ENCODE assay signal across 8 cellular contexts in the genomic region with DNA sequence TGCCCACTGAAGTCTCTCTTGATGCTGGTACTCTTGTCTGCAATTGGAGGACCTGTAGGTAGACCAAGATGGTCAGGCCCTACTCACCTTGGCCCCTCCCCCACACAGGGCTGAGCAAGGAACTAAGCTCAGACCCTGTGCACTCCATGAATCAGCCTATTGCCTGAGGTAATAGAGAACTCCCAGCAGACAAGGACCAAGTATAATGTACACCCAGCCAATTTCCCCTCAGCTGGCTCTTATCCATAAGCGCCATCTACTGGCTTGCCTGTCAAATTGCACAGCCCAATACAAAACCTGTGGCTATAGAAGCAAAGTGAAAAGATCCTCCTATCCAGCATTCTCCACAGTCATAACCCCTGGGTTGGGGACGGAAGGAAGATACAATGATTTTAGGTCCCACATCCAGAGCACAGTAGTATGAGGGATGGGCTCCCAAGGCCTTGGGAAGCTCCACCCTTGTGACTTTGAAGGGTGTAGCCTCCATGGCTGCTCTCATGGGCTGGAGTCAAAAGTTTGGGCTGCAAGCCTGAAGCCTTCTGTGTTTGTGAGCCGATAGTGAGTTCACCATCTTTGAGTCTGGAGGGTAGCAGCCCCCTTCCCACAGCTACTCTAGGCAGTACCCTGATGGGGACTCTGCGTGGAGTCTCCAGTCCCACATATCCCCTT. TPM values are rescaled to one million over a fixed set of nuclear protein-coding genes. Genes with fewer than 3 reads are reported as not detected.
A peak's percentile ranks its signal among the peaks of the same experiment; 100 is the strongest.
DNase-seq lines count a peak whose midpoint lies in the region; ATAC-seq, FAIRE-seq and TF ChIP-seq lines count a peak whose summit lies in the region.

No MANE protein-coding gene starts in this region.

- H3F3A ChIP-seq in DOHH2 (ENCODE audit: control insufficient read depth, insufficient read depth) = no peaks in the 10 kb centered on the region

- no peak overlapping the region for H3K27ac Mint-ChIP-seq in activated CD8-positive, alpha-beta memory T cell treated with anti-CD3 and anti-CD28 coated beads, Interleukin-2, amount 10 ng/mL, durations not matched to agents 7 days and 5 days

- H3K4me3 ChIP-seq in DOHH2 (ENCODE audit: low read length) (no peak overlapping the region), pancreas (no peak overlapping the region)

- DNase-seq in NCI-H774 (lab: John Stamatoyannopoulos, UW) = peak; percentile 45
- peak; percentile 52 for DNase-seq in activated CD8-positive, alpha-beta memory T cell treated with anti-CD3 and anti-CD28 coated beads, Interleukin-2, amount 10 ng/mL, durations not matched to agents 7 days and 5 days
- DNase-seq in fibroblast of the conjunctiva (ENCODE audit: low read depth) = peak; percentile 40
- peak in 4 of 6 donors; percentile 52 to 74 (median 59) for DNase-seq in pancreas
- DNase-seq in NCI-H187 treated with DMSO at 0.1 percent for 48 hours (lab: John Stamatoyannopoulos, UW) = no peak

- no peaks in the 10 kb centered on the region for H3K27me3 ChIP-seq in DOHH2 (ENCODE audit: control insufficient read depth, low read length)
- no peaks in the 10 kb centered on the region for H3K27me3 ChIP-seq in pancreas

- H3K4me1 ChIP-seq in DOHH2 (ENCODE audit: control insufficient read depth, low read length) (no peaks in the 10 kb centered on the region), pancreas (peaks cover 0 to 8% (median 5%) of the 10 kb centered on the region in 3 donors)

- WGBS in pancreas, 2 donors = 42 to 46% methylated on average over 4 of the region's 4 CpGs

- FAIRE-seq in pancreas (lab: Jason Lieb, UNC) = no peak

- H3K4me1 Mint-ChIP-seq in activated CD8-positive, alpha-beta memory T cell treated with anti-CD3 and anti-CD28 coated beads, Interleukin-2, amount 10 ng/mL, durations not matched to agents 7 days and 5 days = peaks cover 3% of the 10 kb centered on the region

- H3K4me2 ChIP-seq in DOHH2 (ENCODE audit: low read length) = no peak overlapping the region

- H3K27ac ChIP-seq in DOHH2 (ENCODE audit: low read depth, low read length) = no peak overlapping the region
- H3K27ac ChIP-seq in pancreas = no peak overlapping the region

- H3K9me3 ChIP-seq in DOHH2 (ENCODE audit: control insufficient read depth, insufficient read depth, low read length) (no peaks in the 10 kb centered on the region), pancreas (no peaks in the 10 kb centered on the region)

- no peaks in the 10 kb centered on the region for H3K36me3 ChIP-seq in DOHH2 (ENCODE audit: control insufficient read depth, low read length)
- no peaks in the 10 kb centered on the region for H3K36me3 ChIP-seq in pancreas

- H3K27me3 Mint-ChIP-seq in activated CD8-positive, alpha-beta memory T cell treated with anti-CD3 and anti-CD28 coated beads, Interleukin-2, amount 10 ng/mL, durations not matched to agents 7 days and 5 days = peaks cover 12% of the 10 kb centered on the region

- H3K9me3 Mint-ChIP-seq in activated CD8-positive, alpha-beta memory T cell treated with anti-CD3 and anti-CD28 coated beads, Interleukin-2, amount 10 ng/mL, durations not matched to agents 7 days and 5 days (ENCODE audit: low read depth) = no peaks in the 10 kb centered on the region

- no peak overlapping the region for H3K4me3 Mint-ChIP-seq in activated CD8-positive, alpha-beta memory T cell treated with anti-CD3 and anti-CD28 coated beads, Interleukin-2, amount 10 ng/mL, durations not matched to agents 7 days and 5 days

- peak; percentile 95 for TF ChIP-seq CTCF in DOHH2 (IDR thresholded peaks at IDR 0.05; ENCODE audit: low read depth, low read length, poor library complexity, severe bottlenecking)
- TF ChIP-seq CTCF in pancreas (IDR thresholded peaks at IDR 0.05) = peak; percentile 53 to 74 (median 62)

- no peaks in the 10 kb centered on the region for H3K79me2 ChIP-seq in DOHH2 (ENCODE audit: control insufficient read depth, low read length)

- CTCF ChIA-PET in activated CD8-positive, alpha-beta memory T cell treated with anti-CD3 and anti-CD28 coated beads, Interleukin-2, amount 10 ng/mL, durations not matched to agents 7 days and 5 days (lab: Charles Lee) = interaction anchor here (0.6 to 1.6 kb wide), 8 partner anchors 10 to 810 kb away, joined by 3 to 5 read pairs (median 4); no protein-coding TSS in a partner anchor

- no peaks in the 10 kb centered on the region for H3K9me2 ChIP-seq in DOHH2 (replicated peaks; ENCODE audit: control insufficient read depth, low read length)

- intact Hi-C loops in pancreas (cut with DNase I) = loop anchor here in 1 of 3 donors (10.0 kb wide), 1 partner anchor 144 kb away; no protein-coding TSS in a partner anchor

- ATAC-seq in GM21367 (IDR thresholded peaks at IDR 0.05; ENCODE audit: unreplicated experiment) (peak; percentile 92), HG03520 (IDR thresholded peaks at IDR 0.05; ENCODE audit: unreplicated experiment) (peak; percentile 77), pancreas (peak; percentile 91 to 98 (median 98))
- peak; percentile 76 for ATAC-seq in activated CD8-positive, alpha-beta memory T cell treated with anti-CD3 and anti-CD28 coated beads, Interleukin-2, amount 10 ng/mL, durations not matched to agents 7 days and 5 days

- no peaks in the 10 kb centered on the region for H4K20me1 ChIP-seq in DOHH2 (ENCODE audit: control insufficient read depth, insufficient read depth, low read depth, low read length)

- no peaks in the 10 kb centered on the region for H3K36me3 Mint-ChIP-seq in activated CD8-positive, alpha-beta memory T cell treated with anti-CD3 and anti-CD28 coated beads, Interleukin-2, amount 10 ng/mL, durations not matched to agents 7 days and 5 days

RNA-seq across cellular contexts. Expression of a gene that starts 56.0 kb away (rescaled TPM):
- not detected for total RNA-seq in activated CD8-positive, alpha-beta memory T cell treated with anti-CD3 and anti-CD28 coated beads, Interleukin-2, amount 10 ng/mL, durations not matched to agents 7 days and 5 days
- total RNA-seq in pancreas = not detected
- polyA plus RNA-seq in pancreas = not detected

RNA-seq across cellular contexts. Expression of a gene that starts 56.7 kb away (rescaled TPM):
- not detected for total RNA-seq in activated CD8-positive, alpha-beta memory T cell treated with anti-CD3 and anti-CD28 coated beads, Interleukin-2, amount 10 ng/mL, durations not matched to agents 7 days and 5 days
- total RNA-seq in pancreas = under 1 TPM in 2 of 6 donors, not detected in 4; 0.18 to 0.32 TPM
- polyA plus RNA-seq in pancreas = not detected
